Comparison of ENCODE assay signal across 1 cellular context in genomic region chr13:95438297-95438696, GRCh38.
TF ChIP-seq lines count a peak whose summit lies in the region.

No MANE protein-coding gene starts in this region.

TF ChIP-seq in SK-N-SH treated with all-trans-retinoic acid at 6 μM for 48 hours, 23 proteins besides CTCF, POLR2A, EP300 and RAD21:
- no peak for TF ChIP-seq CREB5 (CRISPR knock-in tag; IDR thresholded peaks at IDR 0.05; ENCODE audit: low read depth)
- TF ChIP-seq POU6F1 (CRISPR knock-in tag; IDR thresholded peaks at IDR 0.05; ENCODE audit: borderline replicate concordance, low read depth), result no peak
- no peak for TF ChIP-seq SNAI2 (CRISPR knock-in tag; IDR thresholded peaks at IDR 0.05)
- no peak for TF ChIP-seq ISL1 (CRISPR knock-in tag; IDR thresholded peaks at IDR 0.05)
- no peak for TF ChIP-seq ZNF70 (CRISPR knock-in tag; IDR thresholded peaks at IDR 0.05)
- no peak for TF ChIP-seq RARB (CRISPR knock-in tag; IDR thresholded peaks at IDR 0.05)
- no peak for TF ChIP-seq ARNTL (CRISPR knock-in tag; IDR thresholded peaks at IDR 0.05; ENCODE audit: borderline replicate concordance, low read depth)
- no peak for TF ChIP-seq ZFP30 (CRISPR knock-in tag; IDR thresholded peaks at IDR 0.05)
- no peak for TF ChIP-seq BACH2 (CRISPR knock-in tag; IDR thresholded peaks at IDR 0.05; ENCODE audit: borderline replicate concordance)
- TF ChIP-seq ESRRG (CRISPR knock-in tag; IDR thresholded peaks at IDR 0.05), result no peak
- TF ChIP-seq TCF4 (CRISPR knock-in tag; IDR thresholded peaks at IDR 0.05; ENCODE audit: borderline replicate concordance), result no peak
- TF ChIP-seq, protein P1, sequence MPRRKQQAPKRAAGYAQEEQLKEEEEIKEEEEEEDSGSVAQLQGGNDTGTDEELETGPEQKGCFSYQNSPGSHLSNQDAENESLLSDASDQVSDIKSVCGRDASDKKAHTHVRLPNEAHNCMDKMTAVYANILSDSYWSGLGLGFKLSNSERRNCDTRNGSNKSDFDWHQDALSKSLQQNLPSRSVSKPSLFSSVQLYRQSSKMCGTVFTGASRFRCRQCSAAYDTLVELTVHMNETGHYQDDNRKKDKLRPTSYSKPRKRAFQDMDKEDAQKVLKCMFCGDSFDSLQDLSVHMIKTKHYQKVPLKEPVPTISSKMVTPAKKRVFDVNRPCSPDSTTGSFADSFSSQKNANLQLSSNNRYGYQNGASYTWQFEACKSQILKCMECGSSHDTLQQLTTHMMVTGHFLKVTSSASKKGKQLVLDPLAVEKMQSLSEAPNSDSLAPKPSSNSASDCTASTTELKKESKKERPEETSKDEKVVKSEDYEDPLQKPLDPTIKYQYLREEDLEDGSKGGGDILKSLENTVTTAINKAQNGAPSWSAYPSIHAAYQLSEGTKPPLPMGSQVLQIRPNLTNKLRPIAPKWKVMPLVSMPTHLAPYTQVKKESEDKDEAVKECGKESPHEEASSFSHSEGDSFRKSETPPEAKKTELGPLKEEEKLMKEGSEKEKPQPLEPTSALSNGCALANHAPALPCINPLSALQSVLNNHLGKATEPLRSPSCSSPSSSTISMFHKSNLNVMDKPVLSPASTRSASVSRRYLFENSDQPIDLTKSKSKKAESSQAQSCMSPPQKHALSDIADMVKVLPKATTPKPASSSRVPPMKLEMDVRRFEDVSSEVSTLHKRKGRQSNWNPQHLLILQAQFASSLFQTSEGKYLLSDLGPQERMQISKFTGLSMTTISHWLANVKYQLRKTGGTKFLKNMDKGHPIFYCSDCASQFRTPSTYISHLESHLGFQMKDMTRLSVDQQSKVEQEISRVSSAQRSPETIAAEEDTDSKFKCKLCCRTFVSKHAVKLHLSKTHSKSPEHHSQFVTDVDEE (CRISPR knock-in tag; IDR thresholded peaks at IDR 0.05), result no peak
- no peak for TF ChIP-seq ZNF8 (CRISPR knock-in tag; IDR thresholded peaks at IDR 0.05)
